8 cellular contexts compared by ENCODE assay signal in genomic region chr5:143229896-143230675, GRCh38.
A peak's percentile ranks its signal among the peaks of the same experiment; 100 is the strongest.
DNase-seq lines count a peak whose midpoint lies in the region; ATAC-seq and FAIRE-seq lines count a peak whose summit lies in the region.

No MANE protein-coding gene starts in this region.

- peaks cover 33 to 34% of the 10 kb centered on the region in 2 donors for H3K4me1 Mint-ChIP-seq in immature natural killer cell

- H3K9me3 Mint-ChIP-seq in immature natural killer cell: no peaks in the 10 kb centered on the region

- FAIRE-seq in GM19239 (lab: Jason Lieb, UNC): peak; percentile 99

- peaks cover 0 to 7% (median 0%) of the 10 kb centered on the region in 3 donors for H3K36me3 Mint-ChIP-seq in immature natural killer cell

- ATAC-seq in HG03159 (IDR thresholded peaks at IDR 0.05; ENCODE audit: unreplicated experiment): peak; percentile 90
- peak; percentile 91 to 92 for ATAC-seq in activated CD4-positive, CD25-positive, alpha-beta regulatory T cell treated with anti-CD3 and anti-CD28 coated beads, Interleukin-2, amount 50 U/mL, for 24 hours

- H3K27ac Mint-ChIP-seq in immature natural killer cell: peak overlapping the region; percentile 68 to 95 (median 88)

- peaks cover 2 to 4% (median 2%) of the 10 kb centered on the region in 3 donors for H3K27me3 Mint-ChIP-seq in immature natural killer cell (ENCODE audit: low read depth in 3 of 3)

- peak; percentile 71 for DNase-seq in EH (ENCODE audit: low read depth)
- peak; percentile 47 for DNase-seq in GM19239 (ENCODE audit: insufficient read length, low spot score)
- peak; percentile 34 to 41 (median 40) for DNase-seq in immature natural killer cell
- no peak for DNase-seq in 8988T
- no peak for DNase-seq in SKM-1 treated with dmso at 0.1 percent for 144 hours (lab: John Stamatoyannopoulos, UW; ENCODE audit: unreplicated experiment)
- DNase-seq in DMS153 treated with DMSO at 0.1 percent for 48 hours (lab: John Stamatoyannopoulos, UW; ENCODE audit: unreplicated experiment): no peak

- H3K4me3 Mint-ChIP-seq in immature natural killer cell: peak overlapping the region; percentile 66 to 80 (median 76)

Comparison
In these comparisons a context has a peak if more than half of its experiments do, and no peak if none do; other contexts are left out.
1. DNase-seq: peak in EH (single experiment), GM19239 (single experiment) and immature natural killer cell (3 of 3); none in 8988T (single experiment), SKM-1 treated with dmso at 0.1 percent for 144 hours (single experiment) and DMS153 treated with DMSO at 0.1 percent for 48 hours (single experiment).